Comparison of ENCODE assay signal across 8 cellular contexts in the genomic region with DNA sequence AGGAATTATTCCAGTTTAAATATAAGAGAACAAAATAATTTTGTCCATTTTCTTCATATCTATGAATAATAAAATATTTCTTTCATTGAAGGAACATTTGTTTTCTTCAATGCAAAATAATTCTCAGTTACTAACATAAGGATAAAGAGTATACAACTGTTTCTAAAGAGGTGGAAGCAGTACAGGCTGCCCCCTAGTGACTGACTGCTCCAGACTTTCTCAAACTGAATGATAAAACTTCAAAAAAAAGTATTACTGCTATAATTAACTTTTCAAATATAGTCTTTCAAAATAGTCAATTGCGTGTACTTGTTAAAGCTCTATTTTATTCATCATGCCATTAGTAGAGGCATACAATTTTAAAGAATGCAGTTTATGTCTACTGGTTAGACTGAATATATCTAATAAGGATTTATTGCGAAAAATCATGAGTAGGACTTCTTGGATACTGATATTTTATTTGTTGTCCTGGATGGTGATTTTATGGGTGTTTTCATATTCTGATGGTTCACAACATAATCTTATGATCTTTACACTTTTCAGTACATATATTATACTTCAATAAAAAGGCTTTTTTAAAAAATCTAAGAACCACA.
DNase-seq lines count a peak whose midpoint lies in the region; ATAC-seq and TF ChIP-seq lines count a peak whose summit lies in the region.

No MANE protein-coding gene starts in this region.

- no peaks in the 10 kb centered on the region for H3K36me3 ChIP-seq in CD8-positive, alpha-beta T cell (ENCODE audit: insufficient read depth, low read length)

- H3K27ac ChIP-seq in CD8-positive, alpha-beta T cell (ENCODE audit: low read depth, low read length), result no peak overlapping the region
- H3K27ac ChIP-seq in foreskin keratinocyte, result no peak overlapping the region

- no peak for ATAC-seq in CD8-positive, alpha-beta T cell
- ATAC-seq in foreskin keratinocyte (no peak), GM21447 (IDR thresholded peaks at IDR 0.05; ENCODE audit: unreplicated experiment) (no peak)

- TF ChIP-seq CTCF in CD8-positive, alpha-beta T cell (IDR thresholded peaks at IDR 0.05), result peak; percentile 32
- peak; percentile 66 for TF ChIP-seq CTCF in GM13977 (IDR thresholded peaks at IDR 0.05; ENCODE audit: extremely low read depth, insufficient read depth, missing control alignments)
- TF ChIP-seq CTCF in foreskin keratinocyte (conservative IDR thresholded peaks at IDR 0.05), result peak; percentile 86

- no peaks in the 10 kb centered on the region for H3K9me3 Mint-ChIP-seq in CD8-positive, alpha-beta T cell
- H3K9me3 Mint-ChIP-seq in activated T-helper 2 cell treated with anti-CD3 and anti-CD28 coated beads, Interferon-gamma antibody, Interleukin-2, Interleukin-4, amounts not matched to agents 10 μg/mL and 5 μg/mL and 100 μg/mL, durations not matched to agents 14 hours and 24 hours and 36 hours, result no peaks in the 10 kb centered on the region

- intact Hi-C loops in CD8-positive, alpha-beta T cell (cut with DNase I, micrococcal nuclease), result loop anchor here (5.0 kb wide), 2 partner anchors 701 to 1031 kb away; no protein-coding TSS in a partner anchor
- intact Hi-C loops in activated T-helper 2 cell treated with anti-CD3 and anti-CD28 coated beads, Interferon-gamma antibody, Interleukin-2, Interleukin-4, amounts not matched to agents 10 μg/mL and 5 μg/mL and 100 μg/mL, durations not matched to agents 14 hours and 24 hours and 36 hours (cut with micrococcal nuclease), result no loop called here

- H3K27me3 ChIP-seq in CD8-positive, alpha-beta T cell (ENCODE audit: insufficient read depth, low read length), result no peaks in the 10 kb centered on the region
- no peaks in the 10 kb centered on the region for H3K27me3 ChIP-seq in foreskin keratinocyte

- peaks cover 19% of the 10 kb centered on the region for H3K36me3 Mint-ChIP-seq in CD8-positive, alpha-beta T cell
- no peaks in the 10 kb centered on the region for H3K36me3 Mint-ChIP-seq in activated T-helper 2 cell treated with anti-CD3 and anti-CD28 coated beads, Interferon-gamma antibody, Interleukin-2, Interleukin-4, amounts not matched to agents 10 μg/mL and 5 μg/mL and 100 μg/mL, durations not matched to agents 14 hours and 24 hours and 36 hours (ENCODE audit: low read depth)

- CTCF ChIA-PET in CD8-positive, alpha-beta T cell (lab: Charles Lee), result interaction anchor here (0.8 to 2.7 kb wide), 3 partner anchors 9 to 1031 kb away, joined by 3 to 13 read pairs (median 3); no protein-coding TSS in a partner anchor

- POLR2A ChIA-PET in CD8-positive, alpha-beta T cell (lab: Charles Lee), result no interaction called here

- no peaks in the 10 kb centered on the region for H3K4me1 ChIP-seq in CD8-positive, alpha-beta T cell (ENCODE audit: insufficient read depth, low read length)
- H3K4me1 ChIP-seq in foreskin keratinocyte, result no peaks in the 10 kb centered on the region

- peaks cover 2% of the 10 kb centered on the region for H3K4me1 Mint-ChIP-seq in CD8-positive, alpha-beta T cell (ENCODE audit: low read depth)
- H3K4me1 Mint-ChIP-seq in activated T-helper 2 cell treated with anti-CD3 and anti-CD28 coated beads, Interferon-gamma antibody, Interleukin-2, Interleukin-4, amounts not matched to agents 10 μg/mL and 5 μg/mL and 100 μg/mL, durations not matched to agents 14 hours and 24 hours and 36 hours (ENCODE audit: low read depth), result no peaks in the 10 kb centered on the region

- no peaks in the 10 kb centered on the region for H3K9me3 ChIP-seq in CD8-positive, alpha-beta T cell (ENCODE audit: low read length)

- H3K27ac Mint-ChIP-seq in CD8-positive, alpha-beta T cell, result no peak overlapping the region
- no peak overlapping the region for H3K27ac Mint-ChIP-seq in activated T-helper 2 cell treated with anti-CD3 and anti-CD28 coated beads, Interferon-gamma antibody, Interleukin-2, Interleukin-4, amounts not matched to agents 10 μg/mL and 5 μg/mL and 100 μg/mL, durations not matched to agents 14 hours and 24 hours and 36 hours

- H3K4me3 ChIP-seq in CD8-positive, alpha-beta T cell (ENCODE audit: low read depth, low read length), result no peak overlapping the region

- no peak for DNase-seq in CD8-positive, alpha-beta T cell
- peak; percentile 33 for DNase-seq in GM13977 (ENCODE audit: low spot score)
- DNase-seq in RPMI8226, result peak; percentile 21
- peak in 1 of 2 donors; percentile 24 for DNase-seq in foreskin keratinocyte
- peak; percentile 24 for DNase-seq in stimulated activated CD8-positive, alpha-beta memory T cell treated with anti-CD3 and anti-CD28 coated beads, Interleukin-4, amount 100 ng/mL, for 48 hours
- DNase-seq in activated T-helper 2 cell treated with anti-CD3 and anti-CD28 coated beads, Interferon-gamma antibody, Interleukin-2, Interleukin-4, amounts not matched to agents 10 μg/mL and 5 μg/mL and 100 μg/mL, durations not matched to agents 14 hours and 24 hours and 36 hours (ENCODE audit: low spot score), result no peak
- no peak for DNase-seq in GOT3 (lab: John Stamatoyannopoulos, UW)

- H3K27me3 Mint-ChIP-seq in CD8-positive, alpha-beta T cell (ENCODE audit: low read depth), result no peaks in the 10 kb centered on the region
- H3K27me3 Mint-ChIP-seq in activated T-helper 2 cell treated with anti-CD3 and anti-CD28 coated beads, Interferon-gamma antibody, Interleukin-2, Interleukin-4, amounts not matched to agents 10 μg/mL and 5 μg/mL and 100 μg/mL, durations not matched to agents 14 hours and 24 hours and 36 hours (ENCODE audit: low read depth), result no peaks in the 10 kb centered on the region

- in situ Hi-C loops in GM13977 (cut with MboI; ENCODE audit: low pct_unique_long_range_greater_than_20kb, low sequenced_read_pairs, unreplicated experiment), result no loop called here

- H3K4me3 Mint-ChIP-seq in CD8-positive, alpha-beta T cell, result no peak overlapping the region
- no peak overlapping the region for H3K4me3 Mint-ChIP-seq in activated T-helper 2 cell treated with anti-CD3 and anti-CD28 coated beads, Interferon-gamma antibody, Interleukin-2, Interleukin-4, amounts not matched to agents 10 μg/mL and 5 μg/mL and 100 μg/mL, durations not matched to agents 14 hours and 24 hours and 36 hours (ENCODE audit: low read depth)

Comparison
In these comparisons a context has a peak if more than half of its experiments do, and no peak if none do; other contexts are left out.
1. DNase-seq: peak in GM13977 (single experiment), RPMI8226 (single experiment) and stimulated activated CD8-positive, alpha-beta memory T cell treated with anti-CD3 and anti-CD28 coated beads, Interleukin-4, amount 100 ng/mL, for 48 hours (single experiment); none in CD8-positive, alpha-beta T cell (0 of 7), activated T-helper 2 cell treated with anti-CD3 and anti-CD28 coated beads, Interferon-gamma antibody, Interleukin-2, Interleukin-4, amounts not matched to agents 10 μg/mL and 5 μg/mL and 100 μg/mL, durations not matched to agents 14 hours and 24 hours and 36 hours (single experiment) and GOT3 (single experiment).
2. CTCF ChIP-seq: peak in every context shown above with its lines; median percentile 86 in foreskin keratinocyte; 66 in GM13977; 32 in CD8-positive, alpha-beta T cell.